10 cellular contexts compared by ENCODE assay signal in genomic region chr6:84027340-84028183, GRCh38. TPM values are rescaled to one million over a fixed set of nuclear protein-coding genes. Genes with fewer than 3 reads are reported as not detected.
DNase-seq lines count a peak whose midpoint lies in the region; ATAC-seq and TF ChIP-seq lines count a peak whose summit lies in the region.
"Had no signal": no experiment of that assay in that cellular context is flagged by ENCODE, and none has a peak within 500 bp of the region (broad histone marks: within the 10 kb centered on the region; RNA-seq: fewer than 3 reads in every experiment).

No MANE protein-coding gene starts in this region.

- no peak overlapping the region for H3K4me3 Mint-ChIP-seq in Caco-2 (ENCODE audit: unreplicated experiment)

- no peak overlapping the region for H3K4me3 ChIP-seq in Caco-2 (ENCODE audit: low read depth, low read length)
- H3K4me3 ChIP-seq: cardiac muscle cell had no signal

- TF ChIP-seq CTCF in Caco-2 (IDR thresholded peaks at IDR 0.05; ENCODE audit: insufficient read depth in 1 of 2, low read depth in 1 of 2, low read length in 1 of 2, severe bottlenecking in 1 of 2, unreplicated experiment in 1 of 2): no peak

- CTCF ChIA-PET in Caco-2 (lab: Charles Lee): no interaction called here

- ATAC-seq in sciatic nerve (peak; percentile 61), GM18505 (IDR thresholded peaks at IDR 0.05; ENCODE audit: unreplicated experiment) (no peak)

- H3K4me1 ChIP-seq in Caco-2: 0 out of 2 replicates have a peak, but pooled peaks cover 4% of the 10 kb centered on the region

- no peak for TF ChIP-seq POLR2A in GM18505 (IDR thresholded peaks at IDR 0.05; ENCODE audit: borderline replicate concordance, extremely low read depth, insufficient read depth, insufficient read length)

- peaks cover 13% of the 10 kb centered on the region for H3K4me1 Mint-ChIP-seq in Caco-2 (ENCODE audit: low read depth, unreplicated experiment)

- POLR2A ChIA-PET in Caco-2 (lab: Charles Lee): no interaction called here

- H3K27ac Mint-ChIP-seq in Caco-2 (ENCODE audit: unreplicated experiment): no peak overlapping the region

- BruUV-seq in Caco-2 (replicated peaks; lab: Mats Ljungman, UMichigan): no TSS peak

- H3K9me3 Mint-ChIP-seq in Caco-2 (ENCODE audit: unreplicated experiment): peaks cover 11% of the 10 kb centered on the region

- intact Hi-C loops in sciatic nerve (cut with DNase I): no loop called here
- intact Hi-C loops in Caco-2 (cut with micrococcal nuclease; ENCODE audit: unreplicated experiment): no loop called here

- no peaks in the 10 kb centered on the region for H3K27me3 ChIP-seq in Caco-2 (replicated peaks; ENCODE audit: control insufficient read depth, insufficient read depth, low read length)
- H3K27me3 ChIP-seq: cardiac muscle cell had no signal

- no peaks in the 10 kb centered on the region for H3K9me3 ChIP-seq in Caco-2

- H3K36me3 Mint-ChIP-seq in Caco-2 (ENCODE audit: insufficient read depth, unreplicated experiment): no peaks in the 10 kb centered on the region

- DNase-seq in H4 (ENCODE audit: low spot score) (peak; percentile 71), NCI-H748 treated with DMSO at 0.1 percent for 48 hours (lab: John Stamatoyannopoulos, UW) (peak; percentile 88), fibroblast of gingiva (ENCODE audit: low read depth) (peak; percentile 76), sciatic nerve (ENCODE audit: low spot score) (no peak), OCI-M2 (lab: John Stamatoyannopoulos, UW; ENCODE audit: unreplicated experiment) (no peak), Caco-2 (no peak), SIG-M5 (lab: John Stamatoyannopoulos, UW) (no peak)
- DNase-seq: mesendoderm had no signal

- no peaks in the 10 kb centered on the region for H3K36me3 ChIP-seq in Caco-2 (ENCODE audit: control insufficient read depth, insufficient read depth, low read length)
- H3K36me3 ChIP-seq: cardiac muscle cell had no signal

- no peaks in the 10 kb centered on the region for H3K27me3 Mint-ChIP-seq in Caco-2 (ENCODE audit: insufficient read depth, unreplicated experiment)

RNA-seq across cellular contexts. Expression of gene MRAP2, which starts 6.0 kb away (rescaled TPM):
- not detected in 2 replicates for total RNA-seq in H4 (2014; rRNA removed; shearing (Covaris generic))
- total RNA-seq in sciatic nerve (10.3 TPM), Caco-2 (2022) (1.4 and 1.8 TPM in 2 replicates)

Comparison
In these comparisons a context has a peak if more than half of its experiments do, and no peak if none do; other contexts are left out.
1. DNase-seq: peak in H4 (single experiment), NCI-H748 treated with DMSO at 0.1 percent for 48 hours (single experiment) and fibroblast of gingiva (single experiment); none in sciatic nerve (single experiment), OCI-M2 (single experiment), Caco-2 (0 of 2) and SIG-M5 (single experiment).